ENCODE assay signal across 19 cellular contexts in genomic region chr12:95429172-95429510, GRCh38.
"Had no signal": no experiment of that assay in that cellular context is flagged by ENCODE, and none has a peak within 500 bp of the region (broad histone marks: within the 10 kb centered on the region; RNA-seq: fewer than 3 reads in every experiment).

No MANE protein-coding gene starts in this region.

- H3K36me3 Mint-ChIP-seq: naive thymus-derived CD8-positive, alpha-beta T cell; T-cell had no signal

- H3K9me3 ChIP-seq: gastroesophageal sphincter, heart right ventricle, lower lobe of right lung, tibial nerve had no signal

- H3K27ac ChIP-seq: brain microvascular endothelial cell, gastroesophageal sphincter, lower lobe of right lung, SK-N-MC, tibial nerve had no signal

- H3K9me3 Mint-ChIP-seq: activated T-cell treated with anti-CD3 and anti-CD28 coated beads, Interleukin-2, amount 50 U/mL, for 4 hours; central memory CD8-positive, alpha-beta T cell; naive thymus-derived CD8-positive, alpha-beta T cell; T-cell had no signal

- H3K36me3 ChIP-seq: brain microvascular endothelial cell, gastroesophageal sphincter, heart right ventricle, lower lobe of right lung, tibial nerve had no signal

- H3K4me1 ChIP-seq: tibial nerve had no signal

- DNase-seq: activated CD4-positive, alpha-beta T cell treated with anti-CD3 and anti-CD28 coated beads, Interleukin-2, amount 50 U/mL, for 4 hours; activated CD4-positive, CD25-positive, alpha-beta regulatory T cell treated with anti-CD3 and anti-CD28 coated beads, Interleukin-2, amount 50 U/mL, for 72 hours; activated effector memory CD4-positive, alpha-beta T cell treated with anti-CD3 and anti-CD28 coated beads, Interleukin-2, amount 50 U/mL, for 16 hours; cortex of kidney; effector CD8-positive, alpha-beta T cell; lower lobe of right lung; stimulated activated CD4-positive, alpha-beta T cell treated with anti-CD3 and anti-CD28 coated beads, Interleukin-4, amount 100 ng/mL, for 1 hour; stimulated activated naive CD4-positive, alpha-beta T cell treated with Interleukin-2 at 50 U/mL for 16 hours; T1000 had no signal

- H3K4me3 ChIP-seq: gastroesophageal sphincter, heart right ventricle, lower lobe of right lung, SK-N-MC, skin epidermis, tibial nerve had no signal
